In genomic region chr4:108036252-108036651, GRCh38 we compare ENCODE assay signal across 9 cellular contexts. TPM values are rescaled to one million over a fixed set of nuclear protein-coding genes. Genes with fewer than 3 reads are reported as not detected.
DNase-seq lines count a peak whose midpoint lies in the region; ATAC-seq and TF ChIP-seq lines count a peak whose summit lies in the region.
"Had no signal": no experiment of that assay in that cellular context is flagged by ENCODE, and none has a peak within 500 bp of the region (broad histone marks: within the 10 kb centered on the region; RNA-seq: fewer than 3 reads in every experiment).

No MANE protein-coding gene starts in this region.

- CTCF ChIA-PET in PC-9 (lab: Charles Lee) = no interaction called here

- H3F3A ChIP-seq in PC-9 (ENCODE audit: insufficient read depth, low read depth) = no peaks in the 10 kb centered on the region

- H3K4me2 ChIP-seq in PC-9 = no peak overlapping the region

- H2AFZ ChIP-seq in PC-9 = no peak overlapping the region

- H3K9me3 ChIP-seq in PC-9 (ENCODE audit: insufficient read depth, low read depth) = no peaks in the 10 kb centered on the region
- H3K9me3 ChIP-seq in esophagus squamous epithelium = no peaks in the 10 kb centered on the region

- peak; percentile 31 to 43 for DNase-seq in activated CD8-positive, alpha-beta memory T cell treated with anti-CD3 and anti-CD28 coated beads for 4 hours (ENCODE audit: low read depth in 2 of 2)
- peak; percentile 40 to 53 for DNase-seq in stimulated activated CD4-positive, alpha-beta T cell treated with anti-CD3 and anti-CD28 coated beads, Interleukin-4, amount 100 ng/mL, for 48 hours (ENCODE audit: low read depth in 2 of 2)
- DNase-seq in PC-9 (no peak), NCI-H1930 (lab: John Stamatoyannopoulos, UW) (no peak), esophagus squamous epithelium (lab: John Stamatoyannopoulos, UW) (no peak), RKO (ENCODE audit: low spot score) (no peak)
- DNase-seq: IMR-90 had no signal

- H4K20me1 ChIP-seq in PC-9 (ENCODE audit: insufficient read depth) = no peaks in the 10 kb centered on the region

- H3K4me3 ChIP-seq in PC-9 (no peak overlapping the region), esophagus squamous epithelium (no peak overlapping the region)

- ATAC-seq in GM19397 (IDR thresholded peaks at IDR 0.05; ENCODE audit: unreplicated experiment) = peak; percentile 88
- peak; percentile 92 for ATAC-seq in HG03280 (IDR thresholded peaks at IDR 0.05; ENCODE audit: unreplicated experiment)

- TF ChIP-seq CTCF in PC-9 (conservative IDR thresholded peaks at IDR 0.05) = no peak
- no peak for TF ChIP-seq CTCF in esophagus squamous epithelium (IDR thresholded peaks at IDR 0.05)

- no peaks in the 10 kb centered on the region for H3K79me2 ChIP-seq in PC-9 (ENCODE audit: low read depth)

- H3K27me3 ChIP-seq in PC-9 (ENCODE audit: insufficient read depth, low read depth) (no peaks in the 10 kb centered on the region), esophagus squamous epithelium (no peaks in the 10 kb centered on the region)

- H3K27ac ChIP-seq in PC-9 (no peak overlapping the region), esophagus squamous epithelium (no peak overlapping the region)

- WGBS in esophagus squamous epithelium, 2 donors = 59 to 90% methylated on average over 5 to 6 of the region's 6 CpGs

- H3K9me2 ChIP-seq in PC-9 (ENCODE audit: insufficient read depth) = no peaks in the 10 kb centered on the region

- TF ChIP-seq POLR2A in esophagus squamous epithelium (IDR thresholded peaks at IDR 0.05) = no peak

- H3K4me1 ChIP-seq in PC-9 (replicated peaks; ENCODE audit: insufficient read depth) (no peaks in the 10 kb centered on the region), esophagus squamous epithelium (no peaks in the 10 kb centered on the region)

- no TSS peak for BruUV-seq in PC-9 (replicated peaks; lab: Mats Ljungman, UMichigan)

- intact Hi-C loops in PC-9 (cut with micrococcal nuclease; ENCODE audit: unreplicated experiment) = loop anchor here (10.0 kb wide), 1 partner anchor 1359 kb away; no protein-coding TSS in a partner anchor
- intact Hi-C loops in esophagus squamous epithelium (cut with DNase I) = no loop called here

- POLR2A ChIA-PET in PC-9 (lab: Charles Lee; ENCODE audit: unreplicated experiment) = no interaction called here

- H3K36me3 ChIP-seq in PC-9 (ENCODE audit: low read depth) = no peaks in the 10 kb centered on the region
- H3K36me3 ChIP-seq in esophagus squamous epithelium = peaks cover 0 to 51% (median 0%) of the 10 kb centered on the region in 3 donors

RNA-seq across cellular contexts. Expression of gene HADH, which starts 46.6 kb away (rescaled TPM):
- total RNA-seq in PC-9 (2021) = 36.8 and 45.0 TPM in 2 replicates
- total RNA-seq in esophagus squamous epithelium = 10 to 100 TPM; 26.8 to 46.5 (median 38.1) TPM

Comparison
In these comparisons a context has a peak if more than half of its experiments do, and no peak if none do; other contexts are left out.
1. DNase-seq: peak in activated CD8-positive, alpha-beta memory T cell treated with anti-CD3 and anti-CD28 coated beads for 4 hours (2 of 2) and stimulated activated CD4-positive, alpha-beta T cell treated with anti-CD3 and anti-CD28 coated beads, Interleukin-4, amount 100 ng/mL, for 48 hours (2 of 2); none in PC-9 (0 of 2), NCI-H1930 (0 of 2), esophagus squamous epithelium (single experiment) and RKO (single experiment).